8 cellular contexts compared by ENCODE assay signal in the genomic region with DNA sequence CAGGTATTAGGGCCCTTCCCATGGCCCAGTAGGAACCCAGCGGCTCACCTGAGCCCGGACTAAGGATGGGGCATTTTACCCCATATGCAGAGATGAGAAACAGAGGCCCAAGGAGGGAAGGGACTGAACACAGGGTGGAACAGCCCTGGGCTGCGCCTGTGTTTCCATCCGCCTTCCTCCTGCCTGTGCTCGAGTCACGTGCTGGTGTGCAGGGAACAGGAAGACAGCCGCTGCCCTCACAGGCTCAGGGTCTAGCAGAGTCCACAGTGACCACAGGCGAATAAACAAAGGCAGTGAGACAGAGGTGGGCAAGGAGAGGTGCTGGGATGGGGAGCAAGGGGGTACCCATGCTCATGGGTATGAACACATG.
DNase-seq lines count a peak whose midpoint lies in the region; ATAC-seq and TF ChIP-seq lines count a peak whose summit lies in the region.

No MANE protein-coding gene starts in this region.

- intact Hi-C loops in Right ventricle myocardium superior (cut with DNase I): no loop called here

- peak overlapping the region in 3 of 4 donors; percentile 72 to 87 (median 84) for H3K4me3 Mint-ChIP-seq in CD4-positive, CD25-positive, alpha-beta regulatory T cell

- peak overlapping the region in 1 of 3 donors; percentile 98 for H3K27ac Mint-ChIP-seq in CD4-positive, CD25-positive, alpha-beta regulatory T cell

- DNase-seq in CD4-positive, CD25-positive, alpha-beta regulatory T cell: no peak
- peak; percentile 82 for DNase-seq in Right ventricle myocardium superior
- no peak for DNase-seq in middle frontal gyrus (ENCODE audit: extremely low spot score, low spot score)
- no peak for DNase-seq in activated effector memory CD4-positive, alpha-beta T cell treated with Interleukin-2 at 50 U/mL for 16 hours
- DNase-seq in NCI-H748 treated with DMSO at 0.1 percent for 48 hours (lab: John Stamatoyannopoulos, UW): no peak
- no peak for DNase-seq in UCSD-AML1 (lab: John Stamatoyannopoulos, UW; ENCODE audit: unreplicated experiment)

- no peak for TF ChIP-seq CTCF in WI38 (IDR thresholded peaks at IDR 0.05; ENCODE audit: low read depth, low read length)

- peaks cover 0 to 68% (median 36%) of the 10 kb centered on the region in 4 donors for H3K4me1 Mint-ChIP-seq in CD4-positive, CD25-positive, alpha-beta regulatory T cell

- no peaks in the 10 kb centered on the region for H3K27me3 ChIP-seq in CD4-positive, CD25-positive, alpha-beta regulatory T cell (ENCODE audit: control insufficient read depth, insufficient read depth, low read length)
- H3K27me3 ChIP-seq in rectal smooth muscle tissue (ENCODE audit: control insufficient read depth, insufficient read depth, low read length): no peaks in the 10 kb centered on the region

- H3K9ac ChIP-seq in rectal smooth muscle tissue (ENCODE audit: low read length): peak overlapping the region; percentile 12

- peaks cover 54% of the 10 kb centered on the region for H3K4me1 ChIP-seq in CD4-positive, CD25-positive, alpha-beta regulatory T cell (ENCODE audit: control insufficient read depth, insufficient read depth, low read length, poor library complexity, severe bottlenecking)
- peaks cover 50% of the 10 kb centered on the region for H3K4me1 ChIP-seq in rectal smooth muscle tissue (ENCODE audit: control insufficient read depth, insufficient read depth, low read length)

- H3K9me3 Mint-ChIP-seq in CD4-positive, CD25-positive, alpha-beta regulatory T cell: no peaks in the 10 kb centered on the region

- H3K9me3 ChIP-seq in CD4-positive, CD25-positive, alpha-beta regulatory T cell (ENCODE audit: control insufficient read depth in 2 of 2, low read length in 2 of 2): no peaks in the 10 kb centered on the region

- peaks cover 4% of the 10 kb centered on the region for H3K27me3 Mint-ChIP-seq in CD4-positive, CD25-positive, alpha-beta regulatory T cell

- H3K4me3 ChIP-seq in CD4-positive, CD25-positive, alpha-beta regulatory T cell (ENCODE audit: low read depth, low read length): no peak overlapping the region
- H3K4me3 ChIP-seq in WI38 (ENCODE audit: low read depth, low read length): peak overlapping the region; percentile 9; the same call in 1 of the 2 replicates
- peak overlapping the region; percentile 6 for H3K4me3 ChIP-seq in rectal smooth muscle tissue (ENCODE audit: low read length)

- peak overlapping the region; percentile 51 for H3K27ac ChIP-seq in CD4-positive, CD25-positive, alpha-beta regulatory T cell (ENCODE audit: insufficient read depth, low read length, poor library complexity, severe bottlenecking)
- peak overlapping the region; percentile 99 for H3K27ac ChIP-seq in rectal smooth muscle tissue (ENCODE audit: low read depth, low read length)

- H3K36me3 Mint-ChIP-seq in CD4-positive, CD25-positive, alpha-beta regulatory T cell: peaks cover 5% of the 10 kb centered on the region

- no peak for ATAC-seq in CD4-positive, CD25-positive, alpha-beta regulatory T cell (ENCODE audit: low read depth in 2 of 2)
- ATAC-seq in Right ventricle myocardium superior (ENCODE audit: poor library complexity): no peak

- H3K36me3 ChIP-seq in CD4-positive, CD25-positive, alpha-beta regulatory T cell (ENCODE audit: control insufficient read depth, insufficient read depth, low read length): no peaks in the 10 kb centered on the region
- no peaks in the 10 kb centered on the region for H3K36me3 ChIP-seq in rectal smooth muscle tissue (ENCODE audit: control insufficient read depth, insufficient read depth, low read length)
